ENCODE assay signal across 1 cellular context in the genomic region with DNA sequence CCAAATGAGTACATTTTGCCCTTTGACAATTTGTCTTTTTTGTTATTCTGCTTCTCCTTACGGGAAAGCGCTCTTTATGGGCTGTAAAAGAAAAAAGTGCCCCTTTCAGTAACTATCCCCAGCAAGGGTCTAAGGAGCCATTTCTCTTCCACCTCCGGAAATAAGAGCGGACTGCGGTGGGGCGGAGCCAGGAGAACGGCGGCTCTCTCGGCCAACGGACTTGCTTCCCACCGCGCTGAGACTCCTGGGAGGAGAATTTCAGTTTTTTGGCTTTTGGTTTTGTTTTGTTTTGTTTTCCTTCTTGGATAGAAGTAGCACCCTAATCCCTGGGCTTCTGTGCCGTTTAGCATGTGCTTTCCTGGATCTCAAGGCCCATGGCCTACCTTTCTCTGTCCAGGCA.
TF ChIP-seq lines count a peak whose summit lies in the region.

No MANE protein-coding gene starts in this region.

TF ChIP-seq in GM23338, 12 proteins besides CTCF, POLR2A, EP300 and RAD21:
- TF ChIP-seq ZNF462 (CRISPR knock-in tag; IDR thresholded peaks at IDR 0.05) (no peak), STAT1 (IDR thresholded peaks at IDR 0.05; ENCODE audit: unreplicated experiment) (no peak), EZH2 (IDR thresholded peaks at IDR 0.05; ENCODE audit: low read depth, unreplicated experiment) (no peak), ZNF331 (CRISPR knock-in tag; IDR thresholded peaks at IDR 0.05; ENCODE audit: low read depth) (no peak), NANOG (IDR thresholded peaks at IDR 0.05; ENCODE audit: borderline replicate concordance) (no peak), POLR2AphosphoS5 (IDR thresholded peaks at IDR 0.05; ENCODE audit: low read depth) (no peak), EZH2phosphoT487 (IDR thresholded peaks at IDR 0.05; ENCODE audit: unreplicated experiment) (no peak), JUNB (IDR thresholded peaks at IDR 0.05; ENCODE audit: unreplicated experiment) (no peak), CREB1 (CRISPR knock-in tag; IDR thresholded peaks at IDR 0.05; ENCODE audit: low read depth) (no peak), ZNF114 (CRISPR knock-in tag; IDR thresholded peaks at IDR 0.05) (no peak)
- TF ChIP-seq, protein P1, sequence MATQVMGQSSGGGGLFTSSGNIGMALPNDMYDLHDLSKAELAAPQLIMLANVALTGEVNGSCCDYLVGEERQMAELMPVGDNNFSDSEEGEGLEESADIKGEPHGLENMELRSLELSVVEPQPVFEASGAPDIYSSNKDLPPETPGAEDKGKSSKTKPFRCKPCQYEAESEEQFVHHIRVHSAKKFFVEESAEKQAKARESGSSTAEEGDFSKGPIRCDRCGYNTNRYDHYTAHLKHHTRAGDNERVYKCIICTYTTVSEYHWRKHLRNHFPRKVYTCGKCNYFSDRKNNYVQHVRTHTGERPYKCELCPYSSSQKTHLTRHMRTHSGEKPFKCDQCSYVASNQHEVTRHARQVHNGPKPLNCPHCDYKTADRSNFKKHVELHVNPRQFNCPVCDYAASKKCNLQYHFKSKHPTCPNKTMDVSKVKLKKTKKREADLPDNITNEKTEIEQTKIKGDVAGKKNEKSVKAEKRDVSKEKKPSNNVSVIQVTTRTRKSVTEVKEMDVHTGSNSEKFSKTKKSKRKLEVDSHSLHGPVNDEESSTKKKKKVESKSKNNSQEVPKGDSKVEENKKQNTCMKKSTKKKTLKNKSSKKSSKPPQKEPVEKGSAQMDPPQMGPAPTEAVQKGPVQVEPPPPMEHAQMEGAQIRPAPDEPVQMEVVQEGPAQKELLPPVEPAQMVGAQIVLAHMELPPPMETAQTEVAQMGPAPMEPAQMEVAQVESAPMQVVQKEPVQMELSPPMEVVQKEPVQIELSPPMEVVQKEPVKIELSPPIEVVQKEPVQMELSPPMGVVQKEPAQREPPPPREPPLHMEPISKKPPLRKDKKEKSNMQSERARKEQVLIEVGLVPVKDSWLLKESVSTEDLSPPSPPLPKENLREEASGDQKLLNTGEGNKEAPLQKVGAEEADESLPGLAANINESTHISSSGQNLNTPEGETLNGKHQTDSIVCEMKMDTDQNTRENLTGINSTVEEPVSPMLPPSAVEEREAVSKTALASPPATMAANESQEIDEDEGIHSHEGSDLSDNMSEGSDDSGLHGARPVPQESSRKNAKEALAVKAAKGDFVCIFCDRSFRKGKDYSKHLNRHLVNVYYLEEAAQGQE (IDR thresholded peaks at IDR 0.05; ENCODE audit: unreplicated experiment): no peak
- TF ChIP-seq, protein P2, sequence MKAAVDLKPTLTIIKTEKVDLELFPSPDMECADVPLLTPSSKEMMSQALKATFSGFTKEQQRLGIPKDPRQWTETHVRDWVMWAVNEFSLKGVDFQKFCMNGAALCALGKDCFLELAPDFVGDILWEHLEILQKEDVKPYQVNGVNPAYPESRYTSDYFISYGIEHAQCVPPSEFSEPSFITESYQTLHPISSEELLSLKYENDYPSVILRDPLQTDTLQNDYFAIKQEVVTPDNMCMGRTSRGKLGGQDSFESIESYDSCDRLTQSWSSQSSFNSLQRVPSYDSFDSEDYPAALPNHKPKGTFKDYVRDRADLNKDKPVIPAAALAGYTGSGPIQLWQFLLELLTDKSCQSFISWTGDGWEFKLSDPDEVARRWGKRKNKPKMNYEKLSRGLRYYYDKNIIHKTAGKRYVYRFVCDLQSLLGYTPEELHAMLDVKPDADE (IDR thresholded peaks at IDR 0.05): no peak
